7 cellular contexts compared by ENCODE assay signal in genomic region chr16:79131676-79132075, GRCh38.
"Had no signal": no experiment of that assay in that cellular context is flagged by ENCODE, and none has a peak within 500 bp of the region (broad histone marks: within the 10 kb centered on the region; RNA-seq: fewer than 3 reads in every experiment).

No MANE protein-coding gene starts in this region.

- H3K9ac ChIP-seq: KMS-11 had no signal

- FAIRE-seq: HTR-8/SVneo had no signal

- DNase-seq: IMR-90, KBM-7, KG1 had no signal

- H3K4me2 ChIP-seq: KMS-11 had no signal

- H3K27ac ChIP-seq: HL-60, KMS-11 had no signal

- H3K4me1 Mint-ChIP-seq: IgD-negative memory B cell had no signal

- H3K27me3 Mint-ChIP-seq: IgD-negative memory B cell had no signal

- H3K4me3 Mint-ChIP-seq: IgD-negative memory B cell had no signal

- H3K27ac Mint-ChIP-seq: IgD-negative memory B cell had no signal
